21 cellular contexts compared by ENCODE assay signal in genomic region chr4:87316961-87317360, GRCh38. TPM values are rescaled to one million over a fixed set of nuclear protein-coding genes. Genes with fewer than 3 reads are reported as not detected.
"Had no signal": no experiment of that assay in that cellular context is flagged by ENCODE, and none has a peak within 500 bp of the region (broad histone marks: within the 10 kb centered on the region; RNA-seq: fewer than 3 reads in every experiment).

No MANE protein-coding gene starts in this region.

- H3K27ac ChIP-seq: heart left ventricle, left lung, lower lobe of right lung, neural progenitor cell, ovary, right atrium auricular region, suprapubic skin, thyroid gland, uterus had no signal

- H3K9me3 ChIP-seq: heart left ventricle, left lung, lower lobe of right lung, ovary, right atrium auricular region, suprapubic skin, thyroid gland, uterus had no signal

- H3K9ac ChIP-seq: neural progenitor cell had no signal

- DNase-seq: effector memory CD8-positive, alpha-beta T cell; heart left ventricle; hippocampal formation; left lung; lower lobe of right lung; nucleus accumbens; ovary; stimulated activated CD4-positive, alpha-beta T cell treated with anti-CD3 and anti-CD28 coated beads, Interleukin-4, amount 100 ng/mL, for 1 hour; stimulated activated CD8-positive, alpha-beta memory T cell treated with anti-CD3 and anti-CD28 coated beads, Interleukin-4, amount 100 ng/mL, for 48 hours; stimulated activated naive CD8-positive, alpha-beta T cell treated with anti-CD3 and anti-CD28 coated beads, Interleukin-15, Interleukin-2, amounts not matched to agents 100 U/mL and 50 U/mL, for 24 hours; thyroid gland; uterus had no signal

- H3K4me3 ChIP-seq: heart left ventricle, left lung, lower lobe of right lung, neural progenitor cell, ovary, right atrium auricular region, smooth muscle cell, suprapubic skin, thyroid gland, uterus had no signal

- H3K36me3 ChIP-seq: heart left ventricle, left lung, lower lobe of right lung, neural progenitor cell, ovary, right atrium auricular region, suprapubic skin, thyroid gland, uterus had no signal

- H3K27me3 ChIP-seq: heart left ventricle, left lung, neural progenitor cell, ovary, right atrium auricular region, suprapubic skin, uterus had no signal

- ATAC-seq: effector memory CD8-positive, alpha-beta T cell; heart left ventricle; natural killer cell treated with Interleukin-12 subunit alpha and Interleukin-12 subunit beta and Interleukin-15 and Interleukin-18, amount 100 ng/mL, for 72 hours; stimulated activated effector memory CD8-positive, alpha-beta T cell treated with anti-CD3 and anti-CD28 coated beads, Interleukin-12 subunit alpha, Interleukin-12 subunit beta, amount 100 ng/mL, for 72 hours; stimulated activated naive CD8-positive, alpha-beta T cell treated with anti-CD3 and anti-CD28 coated beads, Interleukin-15, Interleukin-2, amounts not matched to agents 100 U/mL and 50 U/mL, for 24 hours had no signal

- H3K4me1 ChIP-seq: left lung, lower lobe of right lung, neural progenitor cell, suprapubic skin, thyroid gland had no signal

RNA-seq across cellular contexts. Expression of gene HSD17B13, which starts 5.7 kb away (rescaled TPM):
- total RNA-seq: epithelial cell of proximal tubule, glomerular endothelial cell, right atrium auricular region, smooth muscle cell had no signal
- polyA plus RNA-seq: keratinocyte, smooth muscle cell had no signal
